8 cellular contexts compared by ENCODE assay signal in genomic region chr7:150941983-150942590, GRCh38. TPM values are rescaled to one million over a fixed set of nuclear protein-coding genes. Genes with fewer than 3 reads are reported as not detected.
DNase-seq lines count a peak whose midpoint lies in the region; ATAC-seq and TF ChIP-seq lines count a peak whose summit lies in the region.

No MANE protein-coding gene starts in this region.

- no peaks in the 10 kb centered on the region for H3K79me2 ChIP-seq in MM.1S (ENCODE audit: low read length)

- ATAC-seq in stimulated activated naive CD8-positive, alpha-beta T cell treated with anti-CD3 and anti-CD28 coated beads, Interleukin-15, amount 100 ng/mL, for 72 hours = peak; percentile 79
- no peak for ATAC-seq in HG02610 (IDR thresholded peaks at IDR 0.05; ENCODE audit: unreplicated experiment)

- H3K27ac ChIP-seq in MM.1S (ENCODE audit: low read length) = no peak overlapping the region

- intact Hi-C loops in activated CD4-positive, alpha-beta memory T cell treated with anti-CD3 and anti-CD28 coated beads for 36 hours (cut with micrococcal nuclease) = no loop called here

- no peaks in the 10 kb centered on the region for H3F3A ChIP-seq in MM.1S (ENCODE audit: insufficient read depth, low read length)

- no peak overlapping the region for H3K27ac Mint-ChIP-seq in activated CD4-positive, alpha-beta memory T cell treated with anti-CD3 and anti-CD28 coated beads for 36 hours
- no peak overlapping the region for H3K27ac Mint-ChIP-seq in immature natural killer cell
- peak overlapping the region in 1 of 2 donors; percentile 46 for H3K27ac Mint-ChIP-seq in stimulated activated naive CD8-positive, alpha-beta T cell treated with anti-CD3 and anti-CD28 coated beads, Interleukin-15, amount 100 ng/mL, for 72 hours

- POLR2A ChIA-PET in activated CD4-positive, alpha-beta memory T cell treated with anti-CD3 and anti-CD28 coated beads for 36 hours (lab: Charles Lee) = interaction anchor here (1.1 kb wide), 1 partner anchor 12 kb away, joined by 3 read pairs; no protein-coding TSS in a partner anchor

- H3K4me3 Mint-ChIP-seq in activated CD4-positive, alpha-beta memory T cell treated with anti-CD3 and anti-CD28 coated beads for 36 hours = no peak overlapping the region
- no peak overlapping the region for H3K4me3 Mint-ChIP-seq in immature natural killer cell
- H3K4me3 Mint-ChIP-seq in stimulated activated naive CD8-positive, alpha-beta T cell treated with anti-CD3 and anti-CD28 coated beads, Interleukin-15, amount 100 ng/mL, for 72 hours = no peak overlapping the region

- H3K36me3 Mint-ChIP-seq in activated CD4-positive, alpha-beta memory T cell treated with anti-CD3 and anti-CD28 coated beads for 36 hours = no peaks in the 10 kb centered on the region
- H3K36me3 Mint-ChIP-seq in immature natural killer cell = no peaks in the 10 kb centered on the region

- in situ Hi-C loops in ACHN (cut with HindIII; ENCODE audit: low pct_ligation_motif_present, low pct_unique_long_range_greater_than_20kb, low sequenced_read_pairs) = no loop called here

- no peaks in the 10 kb centered on the region for H4K20me1 ChIP-seq in MM.1S (ENCODE audit: insufficient read depth, low read length)

- H3K4me2 ChIP-seq in MM.1S (ENCODE audit: low read depth, low read length) = peak overlapping the region; percentile 20

- no peaks in the 10 kb centered on the region for H3K9me3 Mint-ChIP-seq in activated CD4-positive, alpha-beta memory T cell treated with anti-CD3 and anti-CD28 coated beads for 36 hours
- no peaks in the 10 kb centered on the region for H3K9me3 Mint-ChIP-seq in immature natural killer cell
- no peaks in the 10 kb centered on the region for H3K9me3 Mint-ChIP-seq in stimulated activated naive CD8-positive, alpha-beta T cell treated with anti-CD3 and anti-CD28 coated beads, Interleukin-15, amount 100 ng/mL, for 72 hours

- CTCF ChIA-PET in activated CD4-positive, alpha-beta memory T cell treated with anti-CD3 and anti-CD28 coated beads for 36 hours (lab: Charles Lee) = interaction anchor here (1.3 to 1.7 kb wide), 3 partner anchors 20 to 182 kb away, joined by 5 to 8 read pairs (median 6); no protein-coding TSS in a partner anchor

- peaks cover 3% of the 10 kb centered on the region for H3K27me3 Mint-ChIP-seq in activated CD4-positive, alpha-beta memory T cell treated with anti-CD3 and anti-CD28 coated beads for 36 hours
- H3K27me3 Mint-ChIP-seq in immature natural killer cell (ENCODE audit: low read depth in 3 of 3) = peaks cover 2 to 6% (median 3%) of the 10 kb centered on the region in 3 donors
- H3K27me3 Mint-ChIP-seq in stimulated activated naive CD8-positive, alpha-beta T cell treated with anti-CD3 and anti-CD28 coated beads, Interleukin-15, amount 100 ng/mL, for 72 hours = peaks cover 19% of the 10 kb centered on the region

- DNase-seq in DMS79 (lab: John Stamatoyannopoulos, UW) = peak; percentile 48
- DNase-seq in MM.1S = peak; percentile 97
- peak; percentile 74 for DNase-seq in activated CD4-positive, alpha-beta memory T cell treated with anti-CD3 and anti-CD28 coated beads for 36 hours
- peak; percentile 29 to 32 (median 31) for DNase-seq in immature natural killer cell
- DNase-seq in stimulated activated naive CD8-positive, alpha-beta T cell treated with anti-CD3 and anti-CD28 coated beads, Interleukin-15, amount 100 ng/mL, for 72 hours = peak in 1 of 2 donors; percentile 53
- no peak for DNase-seq in ACHN
- no peak for DNase-seq in NCI-H2227 (lab: John Stamatoyannopoulos, UW; ENCODE audit: unreplicated experiment)

- no peak overlapping the region for H3K4me3 ChIP-seq in MM.1S (ENCODE audit: low read length)

- peaks cover 3% of the 10 kb centered on the region; the same call in 1 of the 2 replicates for H3K27me3 ChIP-seq in MM.1S (replicated peaks; ENCODE audit: insufficient read depth, low read length)

- peaks cover 14% of the 10 kb centered on the region for H3K4me1 ChIP-seq in MM.1S (ENCODE audit: low read length)

- peaks cover 40% of the 10 kb centered on the region for H3K4me1 Mint-ChIP-seq in activated CD4-positive, alpha-beta memory T cell treated with anti-CD3 and anti-CD28 coated beads for 36 hours (ENCODE audit: low read depth)
- peaks cover 17 to 22% of the 10 kb centered on the region in 2 donors for H3K4me1 Mint-ChIP-seq in immature natural killer cell
- peaks cover 52% of the 10 kb centered on the region for H3K4me1 Mint-ChIP-seq in stimulated activated naive CD8-positive, alpha-beta T cell treated with anti-CD3 and anti-CD28 coated beads, Interleukin-15, amount 100 ng/mL, for 72 hours

- no peaks in the 10 kb centered on the region for H3K9me2 ChIP-seq in MM.1S (replicated peaks; ENCODE audit: insufficient read depth, low read length)

- H3K9me3 ChIP-seq in MM.1S (replicated peaks; ENCODE audit: insufficient read depth, low read length) = no peaks in the 10 kb centered on the region

- H2AFZ ChIP-seq in MM.1S (ENCODE audit: low read length) = peak overlapping the region; percentile 46

- TF ChIP-seq CTCF in MM.1S (IDR thresholded peaks at IDR 0.05; ENCODE audit: low read length) = no peak

- no peak overlapping the region for H3K9ac ChIP-seq in MM.1S (ENCODE audit: low read length)

- H3K36me3 ChIP-seq in MM.1S (replicated peaks; ENCODE audit: insufficient read depth, low read length) = no peaks in the 10 kb centered on the region

RNA-seq across cellular contexts. Expression of gene KCNH2, which starts 36.0 kb away (rescaled TPM):
- total RNA-seq in activated CD4-positive, alpha-beta memory T cell treated with anti-CD3 and anti-CD28 coated beads for 36 hours = under 1 TPM; 0.34 to 0.45 TPM
- polyA plus RNA-seq in immature natural killer cell = not detected

RNA-seq across cellular contexts. Expression of gene NOS3, which starts 48.7 kb away (rescaled TPM):
- 10 to 100 TPM; 10.4 to 13.2 TPM for total RNA-seq in activated CD4-positive, alpha-beta memory T cell treated with anti-CD3 and anti-CD28 coated beads for 36 hours
- 1 to 10 TPM in 2 of 3 donors, under 1 TPM in 1; 0.21 to 4.9 (median 2.4) TPM for polyA plus RNA-seq in immature natural killer cell

Comparison
In these comparisons a context has a peak if more than half of its experiments do, and no peak if none do; other contexts are left out.
1. DNase-seq: peak in DMS79 (single experiment), MM.1S (single experiment), activated CD4-positive, alpha-beta memory T cell treated with anti-CD3 and anti-CD28 coated beads for 36 hours (single experiment) and immature natural killer cell (3 of 3); none in ACHN (single experiment) and NCI-H2227 (single experiment).